ENCODE assay signal across 9 cellular contexts in genomic region chr13:39035204-39035603, GRCh38. TPM values are rescaled to one million over a fixed set of nuclear protein-coding genes. Genes with fewer than 3 reads are reported as not detected.
DNase-seq lines count a peak whose midpoint lies in the region; ATAC-seq and TF ChIP-seq lines count a peak whose summit lies in the region.
"Had no signal": no experiment of that assay in that cellular context is flagged by ENCODE, and none has a peak within 500 bp of the region (broad histone marks: within the 10 kb centered on the region; RNA-seq: fewer than 3 reads in every experiment).

No MANE protein-coding gene starts in this region.

- peak overlapping the region; percentile 80; the same call in 1 of the 2 replicates for H3K9ac ChIP-seq in MM.1S (ENCODE audit: low read length)

- H3K4me3 ChIP-seq in DOHH2 (ENCODE audit: low read length) (peak overlapping the region; percentile 81), MM.1S (ENCODE audit: low read length) (peak overlapping the region; percentile 76), cardiac fibroblast (replicated peaks in 1 of 2; ENCODE audit: low read depth in 2 of 2, low read length in 2 of 2) (peak overlapping the region; percentile 92)

- no peaks in the 10 kb centered on the region for H3K9me3 Mint-ChIP-seq in nephron

- no peaks in the 10 kb centered on the region for H3K27me3 Mint-ChIP-seq in nephron (ENCODE audit: low read depth)

- H3F3A ChIP-seq in DOHH2 (ENCODE audit: control insufficient read depth, insufficient read depth) (no peaks in the 10 kb centered on the region), MM.1S (ENCODE audit: insufficient read depth, low read length) (no peaks in the 10 kb centered on the region)

- peak overlapping the region; percentile 94 to 99 (median 96) for H3K4me3 Mint-ChIP-seq in nephron

- H2AFZ ChIP-seq in MM.1S (ENCODE audit: low read length) = no peak overlapping the region

- H3K27ac ChIP-seq in DOHH2 (ENCODE audit: low read depth, low read length) (no peak overlapping the region), MM.1S (ENCODE audit: low read length) (no peak overlapping the region)

- ATAC-seq in HG02623 (IDR thresholded peaks at IDR 0.05; ENCODE audit: unreplicated experiment) (no peak), omental fat pad (ENCODE audit: low FRiP score) (no peak)
- ATAC-seq: left lobe of liver had no signal

- H3K79me2 ChIP-seq in DOHH2 (ENCODE audit: control insufficient read depth, low read length) = peaks cover 87% of the 10 kb centered on the region
- H3K79me2 ChIP-seq in MM.1S (ENCODE audit: low read length) = peaks cover 78% of the 10 kb centered on the region

- H3K36me3 Mint-ChIP-seq in nephron (ENCODE audit: low read depth) = no peaks in the 10 kb centered on the region

- H4K20me1 ChIP-seq in DOHH2 (ENCODE audit: control insufficient read depth, insufficient read depth, low read depth, low read length) (no peaks in the 10 kb centered on the region), MM.1S (ENCODE audit: insufficient read depth, low read length) (no peaks in the 10 kb centered on the region)

- H3K9me3 ChIP-seq in DOHH2 (ENCODE audit: control insufficient read depth, insufficient read depth, low read length) (no peaks in the 10 kb centered on the region), MM.1S (replicated peaks; ENCODE audit: insufficient read depth, low read length) (no peaks in the 10 kb centered on the region)

- H3K27me3 ChIP-seq in DOHH2 (ENCODE audit: control insufficient read depth, low read length) (no peaks in the 10 kb centered on the region), MM.1S (replicated peaks; ENCODE audit: insufficient read depth, low read length) (no peaks in the 10 kb centered on the region)

- H3K27ac Mint-ChIP-seq in nephron = no peak overlapping the region

- DNase-seq in MM.1S = no peak
- DNase-seq in cardiac fibroblast (ENCODE audit: low read depth in 2 of 2) = no peak
- no peak for DNase-seq in medulla oblongata (ENCODE audit: extremely low spot score)
- no peak for DNase-seq in omental fat pad (ENCODE audit: low spot score)
- DNase-seq in iPS-NIHi11 (ENCODE audit: low spot score) = no peak

- H3K9me2 ChIP-seq in DOHH2 (replicated peaks; ENCODE audit: control insufficient read depth, low read length) (no peaks in the 10 kb centered on the region), MM.1S (replicated peaks; ENCODE audit: insufficient read depth, low read length) (no peaks in the 10 kb centered on the region)

- H3K4me2 ChIP-seq in DOHH2 (ENCODE audit: low read length) = peak overlapping the region; percentile 85
- H3K4me2 ChIP-seq in MM.1S (ENCODE audit: low read depth, low read length) = peak overlapping the region; percentile 87

- H3K36me3 ChIP-seq in DOHH2 (ENCODE audit: control insufficient read depth, low read length) (peaks cover 35% of the 10 kb centered on the region), MM.1S (replicated peaks; ENCODE audit: insufficient read depth, low read length) (no peaks in the 10 kb centered on the region)

- peaks cover 36% of the 10 kb centered on the region for H3K4me1 Mint-ChIP-seq in nephron

- no peak for TF ChIP-seq CTCF in DOHH2 (IDR thresholded peaks at IDR 0.05; ENCODE audit: low read depth, low read length, poor library complexity, severe bottlenecking)
- TF ChIP-seq CTCF in MM.1S (IDR thresholded peaks at IDR 0.05; ENCODE audit: low read length) = no peak
- TF ChIP-seq CTCF in cardiac fibroblast (IDR thresholded peaks at IDR 0.05; ENCODE audit: low read depth, low read length) = no peak
- TF ChIP-seq CTCF in nephron (IDR thresholded peaks at IDR 0.05; ENCODE audit: unreplicated experiment in 3 of 3) = no peak
- TF ChIP-seq CTCF in omental fat pad (IDR thresholded peaks at IDR 0.05) = no peak

- peaks cover 25% of the 10 kb centered on the region for H3K4me1 ChIP-seq in DOHH2 (ENCODE audit: control insufficient read depth, low read length)
- H3K4me1 ChIP-seq in MM.1S (ENCODE audit: low read length) = no peaks in the 10 kb centered on the region

RNA-seq across cellular contexts. Expression of gene PROSER1, which starts 2.7 kb away (rescaled TPM):
- 10 to 100 TPM in 3 of 4 donors, 1 to 10 TPM in 1; 8.4 to 28.6 (median 20.9) TPM for total RNA-seq in omental fat pad

RNA-seq across cellular contexts. Expression of gene NHLRC3, which starts 3.1 kb away (rescaled TPM):
- total RNA-seq in omental fat pad = 10 to 100 TPM; 18.4 to 25.2 (median 23.3) TPM

RNA-seq across cellular contexts. Expression of gene STOML3, which starts 44.6 kb away (rescaled TPM):
- total RNA-seq in omental fat pad = not detected
- total RNA-seq: left lobe of liver had no signal
